Comparison of ENCODE assay signal across 1 cellular context in the genomic region with DNA sequence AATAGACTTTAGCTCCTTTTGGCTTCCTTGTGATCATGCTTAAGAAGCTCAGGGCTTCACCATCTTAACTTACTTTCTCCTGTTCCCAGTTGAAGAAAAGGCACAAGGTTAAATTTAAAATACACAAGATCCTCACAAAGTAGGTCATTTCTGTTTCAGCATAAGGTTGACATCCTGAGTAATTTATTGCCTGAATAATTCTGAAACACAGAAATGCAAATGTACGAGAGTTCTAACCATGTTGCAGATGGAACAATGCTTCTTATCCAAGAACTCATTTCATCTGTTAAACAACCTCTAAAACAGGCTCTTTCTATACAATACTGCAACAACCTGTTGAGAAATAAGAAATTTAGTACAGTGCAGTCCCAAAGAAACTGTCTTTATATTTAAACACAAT.
TF ChIP-seq lines count a peak whose summit lies in the region.

No MANE protein-coding gene starts in this region.

TF ChIP-seq in GM23338, 12 proteins besides CTCF, POLR2A, EP300 and RAD21 (continued from another document):
- TF ChIP-seq, protein P1, sequence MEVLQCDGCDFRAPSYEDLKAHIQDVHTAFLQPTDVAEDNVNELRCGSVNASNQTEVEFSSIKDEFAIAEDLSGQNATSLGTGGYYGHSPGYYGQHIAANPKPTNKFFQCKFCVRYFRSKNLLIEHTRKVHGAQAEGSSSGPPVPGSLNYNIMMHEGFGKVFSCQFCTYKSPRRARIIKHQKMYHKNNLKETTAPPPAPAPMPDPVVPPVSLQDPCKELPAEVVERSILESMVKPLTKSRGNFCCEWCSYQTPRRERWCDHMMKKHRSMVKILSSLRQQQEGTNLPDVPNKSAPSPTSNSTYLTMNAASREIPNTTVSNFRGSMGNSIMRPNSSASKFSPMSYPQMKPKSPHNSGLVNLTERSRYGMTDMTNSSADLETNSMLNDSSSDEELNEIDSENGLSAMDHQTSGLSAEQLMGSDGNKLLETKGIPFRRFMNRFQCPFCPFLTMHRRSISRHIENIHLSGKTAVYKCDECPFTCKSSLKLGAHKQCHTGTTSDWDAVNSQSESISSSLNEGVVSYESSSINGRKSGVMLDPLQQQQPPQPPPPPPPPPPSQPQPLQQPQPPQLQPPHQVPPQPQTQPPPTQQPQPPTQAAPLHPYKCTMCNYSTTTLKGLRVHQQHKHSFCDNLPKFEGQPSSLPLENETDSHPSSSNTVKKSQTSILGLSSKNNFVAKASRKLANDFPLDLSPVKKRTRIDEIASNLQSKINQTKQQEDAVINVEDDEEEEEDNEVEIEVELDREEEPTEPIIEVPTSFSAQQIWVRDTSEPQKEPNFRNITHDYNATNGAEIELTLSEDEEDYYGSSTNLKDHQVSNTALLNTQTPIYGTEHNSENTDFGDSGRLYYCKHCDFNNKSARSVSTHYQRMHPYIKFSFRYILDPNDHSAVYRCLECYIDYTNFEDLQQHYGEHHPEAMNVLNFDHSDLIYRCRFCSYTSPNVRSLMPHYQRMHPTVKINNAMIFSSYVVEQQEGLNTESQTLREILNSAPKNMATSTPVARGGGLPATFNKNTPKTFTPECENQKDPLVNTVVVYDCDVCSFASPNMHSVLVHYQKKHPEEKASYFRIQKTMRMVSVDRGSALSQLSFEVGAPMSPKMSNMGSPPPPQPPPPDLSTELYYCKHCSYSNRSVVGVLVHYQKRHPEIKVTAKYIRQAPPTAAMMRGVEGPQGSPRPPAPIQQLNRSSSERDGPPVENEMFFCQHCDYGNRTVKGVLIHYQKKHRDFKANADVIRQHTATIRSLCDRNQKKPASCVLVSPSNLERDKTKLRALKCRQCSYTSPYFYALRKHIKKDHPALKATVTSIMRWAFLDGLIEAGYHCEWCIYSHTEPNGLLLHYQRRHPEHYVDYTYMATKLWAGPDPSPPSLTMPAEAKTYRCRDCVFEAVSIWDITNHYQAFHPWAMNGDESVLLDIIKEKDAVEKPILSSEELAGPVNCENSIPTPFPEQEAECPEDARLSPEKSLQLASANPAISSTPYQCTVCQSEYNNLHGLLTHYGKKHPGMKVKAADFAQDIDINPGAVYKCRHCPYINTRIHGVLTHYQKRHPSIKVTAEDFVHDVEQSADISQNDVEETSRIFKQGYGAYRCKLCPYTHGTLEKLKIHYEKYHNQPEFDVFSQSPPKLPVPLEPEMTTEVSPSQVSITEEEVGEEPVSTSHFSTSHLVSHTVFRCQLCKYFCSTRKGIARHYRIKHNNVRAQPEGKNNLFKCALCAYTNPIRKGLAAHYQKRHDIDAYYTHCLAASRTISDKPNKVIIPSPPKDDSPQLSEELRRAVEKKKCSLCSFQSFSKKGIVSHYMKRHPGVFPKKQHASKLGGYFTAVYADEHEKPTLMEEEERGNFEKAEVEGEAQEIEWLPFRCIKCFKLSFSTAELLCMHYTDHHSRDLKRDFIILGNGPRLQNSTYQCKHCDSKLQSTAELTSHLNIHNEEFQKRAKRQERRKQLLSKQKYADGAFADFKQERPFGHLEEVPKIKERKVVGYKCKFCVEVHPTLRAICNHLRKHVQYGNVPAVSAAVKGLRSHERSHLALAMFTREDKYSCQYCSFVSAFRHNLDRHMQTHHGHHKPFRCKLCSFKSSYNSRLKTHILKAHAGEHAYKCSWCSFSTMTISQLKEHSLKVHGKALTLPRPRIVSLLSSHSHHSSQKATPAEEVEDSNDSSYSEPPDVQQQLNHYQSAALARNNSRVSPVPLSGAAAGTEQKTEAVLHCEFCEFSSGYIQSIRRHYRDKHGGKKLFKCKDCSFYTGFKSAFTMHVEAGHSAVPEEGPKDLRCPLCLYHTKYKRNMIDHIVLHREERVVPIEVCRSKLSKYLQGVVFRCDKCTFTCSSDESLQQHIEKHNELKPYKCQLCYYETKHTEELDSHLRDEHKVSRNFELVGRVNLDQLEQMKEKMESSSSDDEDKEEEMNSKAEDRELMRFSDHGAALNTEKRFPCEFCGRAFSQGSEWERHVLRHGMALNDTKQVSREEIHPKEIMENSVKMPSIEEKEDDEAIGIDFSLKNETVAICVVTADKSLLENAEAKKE (CRISPR knock-in tag; IDR thresholded peaks at IDR 0.05) = no peak
- no peak for TF ChIP-seq EZH2phosphoT487 (IDR thresholded peaks at IDR 0.05; ENCODE audit: unreplicated experiment)
TF ChIP-seq in GM23338: peak in this region for 0.
